8 cellular contexts compared by ENCODE assay signal in genomic region chrX:70262952-70263567, GRCh38.
DNase-seq lines count a peak whose midpoint lies in the region; ATAC-seq lines count a peak whose summit lies in the region.

No MANE protein-coding gene starts in this region.

- peak; percentile 71 for ATAC-seq in HG02981 (IDR thresholded peaks at IDR 0.05; ENCODE audit: unreplicated experiment)
- peak; percentile 76 for ATAC-seq in activated naive CD8-positive, alpha-beta T cell treated with anti-CD3 and anti-CD28 coated beads, Interleukin-2, amount 50 U/mL, for 24 hours
- peak; percentile 68 to 88 for ATAC-seq in stimulated activated naive B cell treated with anti-CD40 and anti-IgM and Interleukin-4, amounts not matched to agents 10 μg/mL and 1 μg/mL and 100 μg/mL, for 72 hours (replicated peaks)

- peaks cover 2% of the 10 kb centered on the region for H3K4me1 Mint-ChIP-seq in activated naive CD8-positive, alpha-beta T cell treated with anti-CD3 and anti-CD28 coated beads, Interleukin-2, amount 50 U/mL, for 24 hours
- no peaks in the 10 kb centered on the region for H3K4me1 Mint-ChIP-seq in stimulated activated naive B cell treated with anti-CD40 and anti-IgM and Interleukin-4, amounts not matched to agents 10 μg/mL and 1 μg/mL and 100 μg/mL, for 72 hours

- H3K27me3 Mint-ChIP-seq in activated naive CD8-positive, alpha-beta T cell treated with anti-CD3 and anti-CD28 coated beads, Interleukin-2, amount 50 U/mL, for 24 hours: no peaks in the 10 kb centered on the region
- peaks cover 6 to 11% of the 10 kb centered on the region in 2 donors for H3K27me3 Mint-ChIP-seq in stimulated activated naive B cell treated with anti-CD40 and anti-IgM and Interleukin-4, amounts not matched to agents 10 μg/mL and 1 μg/mL and 100 μg/mL, for 72 hours

- H3K36me3 Mint-ChIP-seq in activated naive CD8-positive, alpha-beta T cell treated with anti-CD3 and anti-CD28 coated beads, Interleukin-2, amount 50 U/mL, for 24 hours (ENCODE audit: low read depth): no peaks in the 10 kb centered on the region
- H3K36me3 Mint-ChIP-seq in stimulated activated naive B cell treated with anti-CD40 and anti-IgM and Interleukin-4, amounts not matched to agents 10 μg/mL and 1 μg/mL and 100 μg/mL, for 72 hours: no peaks in the 10 kb centered on the region

- H3K27ac Mint-ChIP-seq in activated naive CD8-positive, alpha-beta T cell treated with anti-CD3 and anti-CD28 coated beads, Interleukin-2, amount 50 U/mL, for 24 hours: no peak overlapping the region
- H3K27ac Mint-ChIP-seq in stimulated activated naive B cell treated with anti-CD40 and anti-IgM and Interleukin-4, amounts not matched to agents 10 μg/mL and 1 μg/mL and 100 μg/mL, for 72 hours: no peak overlapping the region

- no peak overlapping the region for H3K4me3 Mint-ChIP-seq in activated naive CD8-positive, alpha-beta T cell treated with anti-CD3 and anti-CD28 coated beads, Interleukin-2, amount 50 U/mL, for 24 hours
- H3K4me3 Mint-ChIP-seq in stimulated activated naive B cell treated with anti-CD40 and anti-IgM and Interleukin-4, amounts not matched to agents 10 μg/mL and 1 μg/mL and 100 μg/mL, for 72 hours: no peak overlapping the region

- H3K9me3 Mint-ChIP-seq in activated naive CD8-positive, alpha-beta T cell treated with anti-CD3 and anti-CD28 coated beads, Interleukin-2, amount 50 U/mL, for 24 hours: no peaks in the 10 kb centered on the region
- no peaks in the 10 kb centered on the region for H3K9me3 Mint-ChIP-seq in stimulated activated naive B cell treated with anti-CD40 and anti-IgM and Interleukin-4, amounts not matched to agents 10 μg/mL and 1 μg/mL and 100 μg/mL, for 72 hours

- DNase-seq in NOMO-1 treated with DMSO at 0.1 percent for 48 hours (lab: John Stamatoyannopoulos, UW; ENCODE audit: unreplicated experiment): peak; percentile 5
- DNase-seq in NOMO-1 treated with dmso at 0.1 percent for 144 hours (lab: John Stamatoyannopoulos, UW; ENCODE audit: unreplicated experiment): no peak
- DNase-seq in NCI-H748 (lab: John Stamatoyannopoulos, UW; ENCODE audit: unreplicated experiment): peak; percentile 76
- DNase-seq in activated naive CD8-positive, alpha-beta T cell treated with anti-CD3 and anti-CD28 coated beads, Interleukin-2, amount 50 U/mL, for 24 hours: peak; percentile 38
- DNase-seq in iPS-NIHi7 (ENCODE audit: extremely low spot score): peak; percentile 74
- DNase-seq in stimulated activated naive B cell treated with anti-CD40 and anti-IgM and Interleukin-4, amounts not matched to agents 10 μg/mL and 1 μg/mL and 100 μg/mL, for 72 hours: peak; percentile 23
- DNase-seq in effector CD8-positive, alpha-beta T cell (lab: John Stamatoyannopoulos, UW): no peak

Comparison
In these comparisons a context has a peak if more than half of its experiments do, and no peak if none do; other contexts are left out.
1. DNase-seq: peak in NOMO-1 treated with DMSO at 0.1 percent for 48 hours (single experiment), NCI-H748 (single experiment), activated naive CD8-positive, alpha-beta T cell treated with anti-CD3 and anti-CD28 coated beads, Interleukin-2, amount 50 U/mL, for 24 hours (single experiment), iPS-NIHi7 (single experiment) and stimulated activated naive B cell treated with anti-CD40 and anti-IgM and Interleukin-4, amounts not matched to agents 10 μg/mL and 1 μg/mL and 100 μg/mL, for 72 hours (single experiment); none in NOMO-1 treated with dmso at 0.1 percent for 144 hours (single experiment) and effector CD8-positive, alpha-beta T cell (single experiment).
2. Peak in every context shown above with its lines, with median percentiles within 50 percentile points of each other: ATAC-seq.